Comparison of ENCODE assay signal across 6 cellular contexts in the genomic region with DNA sequence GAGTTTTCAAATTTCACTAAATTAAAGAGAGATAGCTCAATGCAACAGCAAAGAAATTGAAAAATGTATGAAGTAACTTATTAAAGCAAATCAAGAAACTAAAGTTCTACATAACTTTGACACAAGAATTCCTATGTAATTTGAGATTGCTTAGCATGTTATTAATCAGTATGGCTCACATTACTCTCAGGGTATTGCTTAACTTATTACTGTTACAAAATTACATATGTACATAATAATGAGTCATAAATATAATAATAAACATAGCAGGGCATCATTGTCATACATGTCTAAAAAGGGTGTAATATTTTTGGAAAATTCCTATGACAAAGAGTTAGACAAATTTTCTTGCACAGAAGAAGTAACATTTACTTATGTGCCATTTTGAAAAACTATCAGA.
"Had no signal": no experiment of that assay in that cellular context is flagged by ENCODE, and none has a peak within 500 bp of the region (broad histone marks: within the 10 kb centered on the region; RNA-seq: fewer than 3 reads in every experiment).

No MANE protein-coding gene starts in this region.

- H3K9me3 Mint-ChIP-seq: IgD-negative memory B cell had no signal

- FAIRE-seq: HepG2, HTR-8/SVneo, K562 had no signal

- H3K4me3 Mint-ChIP-seq: IgD-negative memory B cell had no signal

- H3K27ac ChIP-seq: HL-60 had no signal

- H3K36me3 Mint-ChIP-seq: IgD-negative memory B cell had no signal

- H3K27ac Mint-ChIP-seq: IgD-negative memory B cell had no signal

- ATAC-seq: HepG2, K562 had no signal

- H3K27me3 Mint-ChIP-seq: IgD-negative memory B cell had no signal

- DNase-seq: IMR-90 had no signal

- H3K4me3 ChIP-seq: K562 had no signal

- H3K4me1 Mint-ChIP-seq: IgD-negative memory B cell had no signal
